In the genomic region with DNA sequence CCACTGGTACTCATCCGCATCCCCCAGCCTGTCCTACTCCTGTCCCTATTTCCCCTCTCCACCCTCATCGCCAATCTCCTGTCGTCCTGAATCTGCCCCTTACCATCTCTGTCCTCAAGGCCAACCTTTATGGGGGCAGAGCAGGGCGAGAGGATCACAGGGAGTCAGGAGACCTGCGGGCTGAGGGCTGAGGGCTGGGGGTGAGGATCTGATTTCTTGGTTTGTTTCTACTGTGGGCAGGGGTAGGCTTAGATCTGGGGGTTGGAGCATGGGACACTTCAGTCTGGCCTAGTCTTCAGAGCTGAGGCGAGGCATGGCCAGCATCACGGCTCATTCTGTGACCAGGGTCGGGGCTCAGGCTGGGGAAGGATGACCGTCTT, we compare ENCODE assay signal across 8 cellular contexts. TPM values are rescaled to one million over a fixed set of nuclear protein-coding genes. Genes with fewer than 3 reads are reported as not detected.
DNase-seq lines count a peak whose midpoint lies in the region; ATAC-seq and TF ChIP-seq lines count a peak whose summit lies in the region.

No MANE protein-coding gene starts in this region.

- H4K20me1 ChIP-seq in GM23338 (replicated peaks; ENCODE audit: insufficient read depth), result no peaks in the 10 kb centered on the region

- no peak for TF ChIP-seq CTCF in GM23338 (conservative IDR thresholded peaks at IDR 0.05; ENCODE audit: low read depth in 2 of 2)
- no peak for TF ChIP-seq CTCF in left ventricle myocardium inferior (IDR thresholded peaks at IDR 0.05; ENCODE audit: borderline replicate concordance)

- no peaks in the 10 kb centered on the region for H3K9me2 ChIP-seq in GM23338 (ENCODE audit: insufficient read depth)

- H3K27ac Mint-ChIP-seq in GM23338, result no peak overlapping the region
- peak overlapping the region; percentile 55 for H3K27ac Mint-ChIP-seq in activated CD4-positive, alpha-beta memory T cell treated with anti-CD3 and anti-CD28 coated beads for 36 hours

- peak overlapping the region; percentile 96 for H2AFZ ChIP-seq in GM23338

- intact Hi-C loops in activated CD4-positive, alpha-beta memory T cell treated with anti-CD3 and anti-CD28 coated beads for 36 hours (cut with micrococcal nuclease), result no loop called here
- intact Hi-C loops in left ventricle myocardium inferior (cut with micrococcal nuclease), result no loop called here

- H3K27ac ChIP-seq in GM23338 (ENCODE audit: low read depth) (no peak overlapping the region), left ventricle myocardium inferior (replicated peaks) (peak overlapping the region; percentile 98)

- H3K36me3 ChIP-seq in GM23338 (ENCODE audit: insufficient read depth) (no peaks in the 10 kb centered on the region), left ventricle myocardium inferior (no peaks in the 10 kb centered on the region)

- H3K4me1 ChIP-seq in GM23338 (ENCODE audit: insufficient read depth), result peaks cover 24% of the 10 kb centered on the region
- peaks cover 45% of the 10 kb centered on the region for H3K4me1 ChIP-seq in left ventricle myocardium inferior

- POLR2A ChIA-PET in activated CD4-positive, alpha-beta memory T cell treated with anti-CD3 and anti-CD28 coated beads for 36 hours (lab: Charles Lee), result interaction anchor here (1.0 to 3.4 kb wide), 7 partner anchors 10 to 252 kb away, joined by 3 to 32 read pairs (median 8); a partner anchor contains a TSS

- peak overlapping the region; percentile 69 for H3K4me3 Mint-ChIP-seq in GM23338
- peak overlapping the region; percentile 51 for H3K4me3 Mint-ChIP-seq in activated CD4-positive, alpha-beta memory T cell treated with anti-CD3 and anti-CD28 coated beads for 36 hours

- CTCF ChIA-PET in activated CD4-positive, alpha-beta memory T cell treated with anti-CD3 and anti-CD28 coated beads for 36 hours (lab: Charles Lee), result interaction anchor here (0.6 to 6.8 kb wide), 38 partner anchors 9 to 359 kb away, joined by 3 to 420 read pairs (median 7); a partner anchor contains a TSS

- DNase-seq in GM23338 (ENCODE audit: low spot score), result peak; percentile 27
- DNase-seq in activated CD4-positive, alpha-beta memory T cell treated with anti-CD3 and anti-CD28 coated beads for 36 hours, result no peak
- no peak for DNase-seq in left ventricle myocardium inferior
- no peak for DNase-seq in skeletal muscle cell (ENCODE audit: low read depth)
- DNase-seq in T-helper 9 cell, result no peak
- DNase-seq in middle frontal gyrus (ENCODE audit: extremely low spot score, low spot score), result no peak
- DNase-seq in NCI-H1417 (lab: John Stamatoyannopoulos, UW), result no peak

- peak overlapping the region; percentile 87 for H3K4me3 ChIP-seq in GM23338
- H3K4me3 ChIP-seq in left ventricle myocardium inferior, result peak overlapping the region; percentile 82
- H3K4me3 ChIP-seq in skeletal muscle cell (ENCODE audit: low read depth, low read length), result peak overlapping the region; percentile 59

- peaks cover 23% of the 10 kb centered on the region for H3K27me3 Mint-ChIP-seq in GM23338 (ENCODE audit: insufficient read depth, low read depth, poor library complexity)
- no peaks in the 10 kb centered on the region for H3K27me3 Mint-ChIP-seq in activated CD4-positive, alpha-beta memory T cell treated with anti-CD3 and anti-CD28 coated beads for 36 hours

- peaks cover 31% of the 10 kb centered on the region for H3F3A ChIP-seq in GM23338 (replicated peaks; ENCODE audit: low read depth)

- ATAC-seq in GM23338 (peak; percentile 3), HG03108 (IDR thresholded peaks at IDR 0.05; ENCODE audit: unreplicated experiment) (no peak)

- H3K9me3 ChIP-seq in left ventricle myocardium inferior (replicated peaks), result no peaks in the 10 kb centered on the region

- H3K9me3 Mint-ChIP-seq in GM23338, result no peaks in the 10 kb centered on the region
- H3K9me3 Mint-ChIP-seq in activated CD4-positive, alpha-beta memory T cell treated with anti-CD3 and anti-CD28 coated beads for 36 hours, result no peaks in the 10 kb centered on the region

- H3K27me3 ChIP-seq in GM23338 (ENCODE audit: insufficient read depth) (peaks cover 24% of the 10 kb centered on the region), left ventricle myocardium inferior (ENCODE audit: low read depth) (no peaks in the 10 kb centered on the region)

- H3K79me2 ChIP-seq in GM23338 (replicated peaks; ENCODE audit: insufficient read depth), result no peaks in the 10 kb centered on the region

- no peaks in the 10 kb centered on the region; the same call in 2 of the 3 replicates for H3K36me3 Mint-ChIP-seq in GM23338 (ENCODE audit: low read depth)
- H3K36me3 Mint-ChIP-seq in activated CD4-positive, alpha-beta memory T cell treated with anti-CD3 and anti-CD28 coated beads for 36 hours, result no peaks in the 10 kb centered on the region

- H3K4me2 ChIP-seq in GM23338, result peak overlapping the region; percentile 84

- H3K4me1 Mint-ChIP-seq in GM23338, result peaks cover 29% of the 10 kb centered on the region
- H3K4me1 Mint-ChIP-seq in activated CD4-positive, alpha-beta memory T cell treated with anti-CD3 and anti-CD28 coated beads for 36 hours (ENCODE audit: low read depth), result peaks cover 28% of the 10 kb centered on the region

TF ChIP-seq in GM23338, 12 proteins besides CTCF, POLR2A, EP300 and RAD21 (continues in another document):
- TF ChIP-seq EZH2 (IDR thresholded peaks at IDR 0.05; ENCODE audit: low read depth, unreplicated experiment) (no peak), ZNF114 (CRISPR knock-in tag; IDR thresholded peaks at IDR 0.05) (no peak), EZH2phosphoT487 (IDR thresholded peaks at IDR 0.05; ENCODE audit: unreplicated experiment) (no peak), JUNB (IDR thresholded peaks at IDR 0.05; ENCODE audit: unreplicated experiment) (no peak), ZNF331 (CRISPR knock-in tag; IDR thresholded peaks at IDR 0.05; ENCODE audit: low read depth) (no peak), CREB1 (CRISPR knock-in tag; IDR thresholded peaks at IDR 0.05; ENCODE audit: low read depth) (no peak), NANOG (IDR thresholded peaks at IDR 0.05; ENCODE audit: borderline replicate concordance) (no peak)
- TF ChIP-seq, protein P1, sequence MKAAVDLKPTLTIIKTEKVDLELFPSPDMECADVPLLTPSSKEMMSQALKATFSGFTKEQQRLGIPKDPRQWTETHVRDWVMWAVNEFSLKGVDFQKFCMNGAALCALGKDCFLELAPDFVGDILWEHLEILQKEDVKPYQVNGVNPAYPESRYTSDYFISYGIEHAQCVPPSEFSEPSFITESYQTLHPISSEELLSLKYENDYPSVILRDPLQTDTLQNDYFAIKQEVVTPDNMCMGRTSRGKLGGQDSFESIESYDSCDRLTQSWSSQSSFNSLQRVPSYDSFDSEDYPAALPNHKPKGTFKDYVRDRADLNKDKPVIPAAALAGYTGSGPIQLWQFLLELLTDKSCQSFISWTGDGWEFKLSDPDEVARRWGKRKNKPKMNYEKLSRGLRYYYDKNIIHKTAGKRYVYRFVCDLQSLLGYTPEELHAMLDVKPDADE (IDR thresholded peaks at IDR 0.05), result no peak
- TF ChIP-seq, protein P2, sequence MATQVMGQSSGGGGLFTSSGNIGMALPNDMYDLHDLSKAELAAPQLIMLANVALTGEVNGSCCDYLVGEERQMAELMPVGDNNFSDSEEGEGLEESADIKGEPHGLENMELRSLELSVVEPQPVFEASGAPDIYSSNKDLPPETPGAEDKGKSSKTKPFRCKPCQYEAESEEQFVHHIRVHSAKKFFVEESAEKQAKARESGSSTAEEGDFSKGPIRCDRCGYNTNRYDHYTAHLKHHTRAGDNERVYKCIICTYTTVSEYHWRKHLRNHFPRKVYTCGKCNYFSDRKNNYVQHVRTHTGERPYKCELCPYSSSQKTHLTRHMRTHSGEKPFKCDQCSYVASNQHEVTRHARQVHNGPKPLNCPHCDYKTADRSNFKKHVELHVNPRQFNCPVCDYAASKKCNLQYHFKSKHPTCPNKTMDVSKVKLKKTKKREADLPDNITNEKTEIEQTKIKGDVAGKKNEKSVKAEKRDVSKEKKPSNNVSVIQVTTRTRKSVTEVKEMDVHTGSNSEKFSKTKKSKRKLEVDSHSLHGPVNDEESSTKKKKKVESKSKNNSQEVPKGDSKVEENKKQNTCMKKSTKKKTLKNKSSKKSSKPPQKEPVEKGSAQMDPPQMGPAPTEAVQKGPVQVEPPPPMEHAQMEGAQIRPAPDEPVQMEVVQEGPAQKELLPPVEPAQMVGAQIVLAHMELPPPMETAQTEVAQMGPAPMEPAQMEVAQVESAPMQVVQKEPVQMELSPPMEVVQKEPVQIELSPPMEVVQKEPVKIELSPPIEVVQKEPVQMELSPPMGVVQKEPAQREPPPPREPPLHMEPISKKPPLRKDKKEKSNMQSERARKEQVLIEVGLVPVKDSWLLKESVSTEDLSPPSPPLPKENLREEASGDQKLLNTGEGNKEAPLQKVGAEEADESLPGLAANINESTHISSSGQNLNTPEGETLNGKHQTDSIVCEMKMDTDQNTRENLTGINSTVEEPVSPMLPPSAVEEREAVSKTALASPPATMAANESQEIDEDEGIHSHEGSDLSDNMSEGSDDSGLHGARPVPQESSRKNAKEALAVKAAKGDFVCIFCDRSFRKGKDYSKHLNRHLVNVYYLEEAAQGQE (IDR thresholded peaks at IDR 0.05; ENCODE audit: unreplicated experiment), result no peak

RNA-seq across cellular contexts. Expression of a gene that starts 16.5 kb away (rescaled TPM):
- total RNA-seq in GM23338 (2014; rRNA removed; shearing (Covaris generic)), result 39.0 and 45.9 TPM in 2 replicates
- 52.3 and 56.3 TPM in 2 replicates for polyA plus RNA-seq in GM23338 (2016; fragmentation: Nextera tagmentation; extraction: Ambion mirVana)
- total RNA-seq in activated CD4-positive, alpha-beta memory T cell treated with anti-CD3 and anti-CD28 coated beads for 36 hours, result 10 to 100 TPM; 59.4 to 59.7 TPM
- total RNA-seq in left ventricle myocardium inferior, result 108 TPM

RNA-seq across cellular contexts. Expression of a gene that starts 27.5 kb away (rescaled TPM):
- 0.89 and 1.9 TPM in 2 replicates for total RNA-seq in GM23338 (2014; rRNA removed; shearing (Covaris generic))
- 0.55 and 0.77 TPM in 2 replicates for polyA plus RNA-seq in GM23338 (2016; fragmentation: Nextera tagmentation; extraction: Ambion mirVana)
- 1 to 10 TPM; 3.7 to 5.9 TPM for total RNA-seq in activated CD4-positive, alpha-beta memory T cell treated with anti-CD3 and anti-CD28 coated beads for 36 hours
- total RNA-seq in left ventricle myocardium inferior, result 0.33 TPM

RNA-seq across cellular contexts. Expression of a gene that starts 33.8 kb away (rescaled TPM):
- 33.0 and 34.1 TPM in 2 replicates for total RNA-seq in GM23338 (2014; rRNA removed; shearing (Covaris generic))
- polyA plus RNA-seq in GM23338 (2016; fragmentation: Nextera tagmentation; extraction: Ambion mirVana), result 85.9 and 91.1 TPM in 2 replicates
- total RNA-seq in activated CD4-positive, alpha-beta memory T cell treated with anti-CD3 and anti-CD28 coated beads for 36 hours, result 10 to 100 TPM; 11.1 to 12.6 TPM
- 5.2 TPM for total RNA-seq in left ventricle myocardium inferior

RNA-seq across cellular contexts. Expression of a gene that starts 35.4 kb away (rescaled TPM):
- 9.6 and 11.3 TPM in 2 replicates for total RNA-seq in GM23338 (2014; rRNA removed; shearing (Covaris generic))
- polyA plus RNA-seq in GM23338 (2016; fragmentation: Nextera tagmentation; extraction: Ambion mirVana), result 12.9 and 15.5 TPM in 2 replicates
- 1 to 10 TPM; 8.1 to 9.2 TPM for total RNA-seq in activated CD4-positive, alpha-beta memory T cell treated with anti-CD3 and anti-CD28 coated beads for 36 hours
- total RNA-seq in left ventricle myocardium inferior, result 207 TPM

RNA-seq across cellular contexts. Expression of a gene that starts 56.6 kb away (rescaled TPM):
- 22.8 and 32.1 TPM in 2 replicates for total RNA-seq in GM23338 (2014; rRNA removed; shearing (Covaris generic))
- 7.0 and 8.6 TPM in 2 replicates for polyA plus RNA-seq in GM23338 (2016; fragmentation: Nextera tagmentation; extraction: Ambion mirVana)
- 1 to 10 TPM; 1.5 to 2.2 TPM for total RNA-seq in activated CD4-positive, alpha-beta memory T cell treated with anti-CD3 and anti-CD28 coated beads for 36 hours
- 19.1 TPM for total RNA-seq in left ventricle myocardium inferior
